In genomic region chr2:44398243-44398897, GRCh38 we compare ENCODE assay signal across 1 cellular context.
TF ChIP-seq lines count a peak whose summit lies in the region.

No MANE protein-coding gene starts in this region.

TF ChIP-seq in SK-N-SH, 30 proteins besides CTCF, POLR2A, EP300 and RAD21 (continued from another document):
- no peak for TF ChIP-seq TAF1 (IDR thresholded peaks at IDR 0.05; ENCODE audit: borderline replicate concordance, low read depth, low read length)
- TF ChIP-seq IRF3 (IDR thresholded peaks at IDR 0.05; ENCODE audit: low read depth, low read length): no peak
- no peak for TF ChIP-seq GATA2 (CRISPR knock-in tag; IDR thresholded peaks at IDR 0.05)
- no peak for TF ChIP-seq EZH2phosphoT487 (IDR thresholded peaks at IDR 0.05; ENCODE audit: borderline replicate concordance, low read depth)
- no peak for TF ChIP-seq YY1 (IDR thresholded peaks at IDR 0.05; ENCODE audit: low read depth)
- TF ChIP-seq RCOR1 (IDR thresholded peaks at IDR 0.05; ENCODE audit: low read length): no peak
- no peak for TF ChIP-seq GABPA (IDR thresholded peaks at IDR 0.05; ENCODE audit: low read depth)
- no peak for TF ChIP-seq NFIC (IDR thresholded peaks at IDR 0.05; ENCODE audit: borderline replicate concordance)
TF ChIP-seq in SK-N-SH: peak in this region for 0.
